Comparison of ENCODE assay signal across 8 cellular contexts in genomic region chr19:51703655-51704515, GRCh38. TPM values are rescaled to one million over a fixed set of nuclear protein-coding genes. Genes with fewer than 3 reads are reported as not detected.
DNase-seq lines count a peak whose midpoint lies in the region; ATAC-seq and TF ChIP-seq lines count a peak whose summit lies in the region.

No MANE protein-coding gene starts in this region.

- ATAC-seq in GM19351 (IDR thresholded peaks at IDR 0.05; ENCODE audit: unreplicated experiment) (peak; percentile 92), HG03521 (IDR thresholded peaks at IDR 0.05; ENCODE audit: unreplicated experiment) (peak; percentile 88)

- peaks cover 31% of the 10 kb centered on the region for H3K4me1 Mint-ChIP-seq in activated T-cell treated with anti-CD3 and anti-CD28 coated beads, Interleukin-2, amount 50 U/mL, for 24 hours (ENCODE audit: low read depth)

- no peaks in the 10 kb centered on the region for H3K9me3 ChIP-seq in esophagus (ENCODE audit: control insufficient read depth in 2 of 2, insufficient read depth in 1 of 2, low read depth in 1 of 2, low read length in 1 of 2)
- no peaks in the 10 kb centered on the region for H3K9me3 ChIP-seq in muscle layer of duodenum (ENCODE audit: control insufficient read depth in 1 of 2, low read length in 2 of 2)

- TF ChIP-seq CTCF in C4-2B (conservative IDR thresholded peaks at IDR 0.05) = peak; percentile 57

- peaks cover 30% of the 10 kb centered on the region for H3K36me3 Mint-ChIP-seq in activated T-cell treated with anti-CD3 and anti-CD28 coated beads, Interleukin-2, amount 50 U/mL, for 24 hours (ENCODE audit: low read depth)

- peak overlapping the region; percentile 92 for H3K4me3 Mint-ChIP-seq in activated T-cell treated with anti-CD3 and anti-CD28 coated beads, Interleukin-2, amount 50 U/mL, for 24 hours

- H3K27ac ChIP-seq in C4-2B (peak overlapping the region; percentile 92), esophagus (ENCODE audit: low read depth in 2 of 2, low read length in 1 of 2) (peak overlapping the region; percentile 91 to 94), muscle layer of duodenum (ENCODE audit: low read length) (peak overlapping the region; percentile 97)

- no peaks in the 10 kb centered on the region for H3K9me3 Mint-ChIP-seq in activated T-cell treated with anti-CD3 and anti-CD28 coated beads, Interleukin-2, amount 50 U/mL, for 24 hours

- peak overlapping the region; percentile 98 for H3K27ac Mint-ChIP-seq in activated T-cell treated with anti-CD3 and anti-CD28 coated beads, Interleukin-2, amount 50 U/mL, for 24 hours

- DNase-seq in OCI-M1 (lab: John Stamatoyannopoulos, UW) = peak; percentile 98
- peak; percentile 99 for DNase-seq in activated T-cell treated with anti-CD3 and anti-CD28 coated beads, Interleukin-2, amount 50 U/mL, for 24 hours
- peak; percentile 88 to 95 for DNase-seq in stimulated activated CD8-positive, alpha-beta memory T cell treated with anti-CD3 and anti-CD28 coated beads, Interleukin-7, amount 100 ng/mL, for 1 hour (ENCODE audit: low read depth in 2 of 2)

- H3K36me3 ChIP-seq in esophagus (ENCODE audit: control insufficient read depth in 2 of 2, insufficient read depth in 2 of 2, low read length in 1 of 2) (no peaks in the 10 kb centered on the region), muscle layer of duodenum (ENCODE audit: control insufficient read depth in 1 of 2, insufficient read depth in 2 of 2, low read length in 2 of 2) (peaks cover 16 to 17% of the 10 kb centered on the region in 2 donors)

- peaks cover 11% of the 10 kb centered on the region for H3K27me3 Mint-ChIP-seq in activated T-cell treated with anti-CD3 and anti-CD28 coated beads, Interleukin-2, amount 50 U/mL, for 24 hours

- WGBS in esophagus, 2 donors = 1 to 2% methylated on average over 61 to 71 of the region's 71 CpGs

- H3K4me3 ChIP-seq in esophagus (ENCODE audit: low read depth in 1 of 2, low read length in 2 of 2) (peak overlapping the region; percentile 62 to 72), muscle layer of duodenum (ENCODE audit: low read depth in 1 of 2, low read length in 2 of 2) (peak overlapping the region; percentile 70 to 76)

- H3K4me1 ChIP-seq in esophagus (ENCODE audit: control insufficient read depth in 2 of 2, insufficient read depth in 2 of 2, low read length in 1 of 2) = peaks cover 4 to 10% of the 10 kb centered on the region in 2 donors
- peaks cover 7 to 26% of the 10 kb centered on the region in 2 donors for H3K4me1 ChIP-seq in muscle layer of duodenum (ENCODE audit: control insufficient read depth in 1 of 2, insufficient read depth in 2 of 2, low read length in 2 of 2)

- H3K27me3 ChIP-seq in esophagus (ENCODE audit: control insufficient read depth in 1 of 2, insufficient read depth in 2 of 2, low read length in 2 of 2) (no peaks in the 10 kb centered on the region), muscle layer of duodenum (ENCODE audit: low read depth, low read length) (no peaks in the 10 kb centered on the region)

RNA-seq across cellular contexts. Expression of gene SPACA6, which starts 10.8 kb away (rescaled TPM):
- 10 to 100 TPM in 1 of 2 donors, 1 to 10 TPM in 1; 4.4 to 14.0 TPM for polyA plus RNA-seq in esophagus

RNA-seq across cellular contexts. Expression of gene HAS1, which starts 19.9 kb away (rescaled TPM):
- polyA plus RNA-seq in esophagus = under 1 TPM; 0.01 to 0.04 TPM

RNA-seq across cellular contexts. Expression of gene FPR1, which starts 47.8 kb away (rescaled TPM):
- under 1 TPM; 0.49 to 1.00 TPM for polyA plus RNA-seq in esophagus

RNA-seq across cellular contexts. Expression of gene FPR2, which starts 57.1 kb away (rescaled TPM):
- under 1 TPM; 0.04 to 0.12 TPM for polyA plus RNA-seq in esophagus

RNA-seq across cellular contexts. Expression of gene SIGLEC14, which starts 57.3 kb away (rescaled TPM):
- polyA plus RNA-seq in esophagus = under 1 TPM; 0.11 to 0.26 TPM

Comparison
In these comparisons a context has a peak if more than half of its experiments do, and no peak if none do; other contexts are left out.
1. Peak in every context shown above with its lines: DNase-seq, ATAC-seq, H3K4me3 ChIP-seq and H3K27ac ChIP-seq.